1 cellular context compared by ENCODE assay signal in the genomic region with DNA sequence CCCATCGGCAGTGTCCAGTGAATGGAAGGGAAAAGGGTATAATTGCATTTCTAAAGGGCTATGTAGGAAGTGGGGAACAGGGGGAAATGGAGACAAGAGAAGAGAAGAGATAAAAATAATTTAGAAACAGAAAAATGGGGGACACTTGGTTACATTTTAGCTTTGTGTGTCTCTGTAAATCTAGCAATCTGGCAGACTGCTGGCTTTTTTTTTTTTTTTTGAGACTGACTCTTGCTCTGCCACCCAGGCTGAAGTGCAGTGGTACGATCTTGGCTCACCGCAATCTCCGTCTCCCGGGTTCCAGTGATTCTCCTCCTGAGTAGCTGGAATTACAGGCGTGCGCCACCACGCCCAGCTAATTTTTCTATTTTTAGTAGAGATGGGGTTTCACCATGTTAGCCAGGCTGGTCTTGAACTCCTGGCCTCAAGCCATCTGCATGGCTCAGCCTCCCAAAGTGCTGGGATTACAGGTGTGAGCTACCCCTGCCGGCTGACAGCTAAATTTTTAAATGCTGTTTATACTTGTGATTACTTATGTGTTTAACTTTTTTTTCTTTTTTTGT.
TF ChIP-seq lines count a peak whose summit lies in the region.

No MANE protein-coding gene starts in this region.

TF ChIP-seq in GM12878, 131 proteins besides CTCF, POLR2A, EP300 and RAD21 (continued from another document):
- no peak for TF ChIP-seq RCOR1 (conservative IDR thresholded peaks at IDR 0.05; ENCODE audit: low read depth, low read length)
- TF ChIP-seq, protein P1, sequence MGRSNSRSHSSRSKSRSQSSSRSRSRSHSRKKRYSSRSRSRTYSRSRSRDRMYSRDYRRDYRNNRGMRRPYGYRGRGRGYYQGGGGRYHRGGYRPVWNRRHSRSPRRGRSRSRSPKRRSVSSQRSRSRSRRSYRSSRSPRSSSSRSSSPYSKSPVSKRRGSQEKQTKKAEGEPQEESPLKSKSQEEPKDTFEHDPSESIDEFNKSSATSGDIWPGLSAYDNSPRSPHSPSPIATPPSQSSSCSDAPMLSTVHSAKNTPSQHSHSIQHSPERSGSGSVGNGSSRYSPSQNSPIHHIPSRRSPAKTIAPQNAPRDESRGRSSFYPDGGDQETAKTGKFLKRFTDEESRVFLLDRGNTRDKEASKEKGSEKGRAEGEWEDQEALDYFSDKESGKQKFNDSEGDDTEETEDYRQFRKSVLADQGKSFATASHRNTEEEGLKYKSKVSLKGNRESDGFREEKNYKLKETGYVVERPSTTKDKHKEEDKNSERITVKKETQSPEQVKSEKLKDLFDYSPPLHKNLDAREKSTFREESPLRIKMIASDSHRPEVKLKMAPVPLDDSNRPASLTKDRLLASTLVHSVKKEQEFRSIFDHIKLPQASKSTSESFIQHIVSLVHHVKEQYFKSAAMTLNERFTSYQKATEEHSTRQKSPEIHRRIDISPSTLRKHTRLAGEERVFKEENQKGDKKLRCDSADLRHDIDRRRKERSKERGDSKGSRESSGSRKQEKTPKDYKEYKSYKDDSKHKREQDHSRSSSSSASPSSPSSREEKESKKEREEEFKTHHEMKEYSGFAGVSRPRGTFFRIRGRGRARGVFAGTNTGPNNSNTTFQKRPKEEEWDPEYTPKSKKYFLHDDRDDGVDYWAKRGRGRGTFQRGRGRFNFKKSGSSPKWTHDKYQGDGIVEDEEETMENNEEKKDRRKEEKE (IDR thresholded peaks at IDR 0.05) = no peak
- TF ChIP-seq, protein P2, sequence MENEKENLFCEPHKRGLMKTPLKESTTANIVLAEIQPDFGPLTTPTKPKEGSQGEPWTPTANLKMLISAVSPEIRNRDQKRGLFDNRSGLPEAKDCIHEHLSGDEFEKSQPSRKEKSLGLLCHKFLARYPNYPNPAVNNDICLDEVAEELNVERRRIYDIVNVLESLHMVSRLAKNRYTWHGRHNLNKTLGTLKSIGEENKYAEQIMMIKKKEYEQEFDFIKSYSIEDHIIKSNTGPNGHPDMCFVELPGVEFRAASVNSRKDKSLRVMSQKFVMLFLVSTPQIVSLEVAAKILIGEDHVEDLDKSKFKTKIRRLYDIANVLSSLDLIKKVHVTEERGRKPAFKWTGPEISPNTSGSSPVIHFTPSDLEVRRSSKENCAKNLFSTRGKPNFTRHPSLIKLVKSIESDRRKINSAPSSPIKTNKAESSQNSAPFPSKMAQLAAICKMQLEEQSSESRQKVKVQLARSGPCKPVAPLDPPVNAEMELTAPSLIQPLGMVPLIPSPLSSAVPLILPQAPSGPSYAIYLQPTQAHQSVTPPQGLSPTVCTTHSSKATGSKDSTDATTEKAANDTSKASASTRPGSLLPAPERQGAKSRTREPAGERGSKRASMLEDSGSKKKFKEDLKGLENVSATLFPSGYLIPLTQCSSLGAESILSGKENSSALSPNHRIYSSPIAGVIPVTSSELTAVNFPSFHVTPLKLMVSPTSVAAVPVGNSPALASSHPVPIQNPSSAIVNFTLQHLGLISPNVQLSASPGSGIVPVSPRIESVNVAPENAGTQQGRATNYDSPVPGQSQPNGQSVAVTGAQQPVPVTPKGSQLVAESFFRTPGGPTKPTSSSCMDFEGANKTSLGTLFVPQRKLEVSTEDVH (IDR thresholded peaks at IDR 0.05; ENCODE audit: low read depth, partially characterized antibody) = no peak
- no peak for TF ChIP-seq CEBPB (IDR thresholded peaks at IDR 0.05; ENCODE audit: borderline replicate concordance in 1 of 2, low read depth in 2 of 2, low read length in 2 of 2)
- peak; percentile 39; the same call in 1 of the 2 replicates for TF ChIP-seq ZNF384 (IDR thresholded peaks at IDR 0.05; ENCODE audit: borderline replicate concordance, low read depth, low read length)
- TF ChIP-seq, protein P3, sequence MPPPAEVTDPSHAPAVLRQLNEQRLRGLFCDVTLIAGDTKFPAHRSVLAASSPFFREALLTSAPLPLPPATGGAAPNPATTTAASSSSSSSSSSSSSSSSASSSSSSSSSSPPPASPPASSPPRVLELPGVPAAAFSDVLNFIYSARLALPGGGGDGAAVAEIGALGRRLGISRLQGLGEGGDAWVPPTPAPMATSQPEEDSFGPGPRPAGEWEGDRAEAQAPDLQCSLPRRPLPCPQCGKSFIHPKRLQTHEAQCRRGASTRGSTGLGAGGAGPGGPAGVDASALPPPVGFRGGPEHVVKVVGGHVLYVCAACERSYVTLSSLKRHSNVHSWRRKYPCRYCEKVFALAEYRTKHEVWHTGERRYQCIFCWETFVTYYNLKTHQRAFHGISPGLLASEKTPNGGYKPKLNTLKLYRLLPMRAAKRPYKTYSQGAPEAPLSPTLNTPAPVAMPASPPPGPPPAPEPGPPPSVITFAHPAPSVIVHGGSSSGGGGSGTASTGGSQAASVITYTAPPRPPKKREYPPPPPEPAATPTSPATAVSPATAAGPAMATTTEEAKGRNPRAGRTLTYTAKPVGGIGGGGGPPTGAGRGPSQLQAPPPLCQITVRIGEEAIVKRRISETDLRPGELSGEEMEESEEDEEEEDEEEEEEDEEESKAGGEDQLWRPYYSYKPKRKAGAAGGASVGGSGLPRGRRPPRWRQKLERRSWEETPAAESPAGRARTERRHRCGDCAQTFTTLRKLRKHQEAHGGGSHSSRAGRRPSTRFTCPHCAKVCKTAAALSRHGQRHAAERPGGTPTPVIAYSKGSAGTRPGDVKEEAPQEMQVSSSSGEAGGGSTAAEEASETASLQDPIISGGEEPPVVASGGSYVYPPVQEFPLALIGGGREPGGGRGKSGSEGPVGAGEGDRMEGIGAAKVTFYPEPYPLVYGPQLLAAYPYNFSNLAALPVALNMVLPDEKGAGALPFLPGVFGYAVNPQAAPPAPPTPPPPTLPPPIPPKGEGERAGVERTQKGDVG (CRISPR knock-in tag; IDR thresholded peaks at IDR 0.05) = no peak
- TF ChIP-seq, protein P4, sequence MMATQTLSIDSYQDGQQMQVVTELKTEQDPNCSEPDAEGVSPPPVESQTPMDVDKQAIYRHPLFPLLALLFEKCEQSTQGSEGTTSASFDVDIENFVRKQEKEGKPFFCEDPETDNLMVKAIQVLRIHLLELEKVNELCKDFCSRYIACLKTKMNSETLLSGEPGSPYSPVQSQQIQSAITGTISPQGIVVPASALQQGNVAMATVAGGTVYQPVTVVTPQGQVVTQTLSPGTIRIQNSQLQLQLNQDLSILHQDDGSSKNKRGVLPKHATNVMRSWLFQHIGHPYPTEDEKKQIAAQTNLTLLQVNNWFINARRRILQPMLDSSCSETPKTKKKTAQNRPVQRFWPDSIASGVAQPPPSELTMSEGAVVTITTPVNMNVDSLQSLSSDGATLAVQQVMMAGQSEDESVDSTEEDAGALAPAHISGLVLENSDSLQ (IDR thresholded peaks at IDR 0.05) = no peak
- TF ChIP-seq, protein P5, sequence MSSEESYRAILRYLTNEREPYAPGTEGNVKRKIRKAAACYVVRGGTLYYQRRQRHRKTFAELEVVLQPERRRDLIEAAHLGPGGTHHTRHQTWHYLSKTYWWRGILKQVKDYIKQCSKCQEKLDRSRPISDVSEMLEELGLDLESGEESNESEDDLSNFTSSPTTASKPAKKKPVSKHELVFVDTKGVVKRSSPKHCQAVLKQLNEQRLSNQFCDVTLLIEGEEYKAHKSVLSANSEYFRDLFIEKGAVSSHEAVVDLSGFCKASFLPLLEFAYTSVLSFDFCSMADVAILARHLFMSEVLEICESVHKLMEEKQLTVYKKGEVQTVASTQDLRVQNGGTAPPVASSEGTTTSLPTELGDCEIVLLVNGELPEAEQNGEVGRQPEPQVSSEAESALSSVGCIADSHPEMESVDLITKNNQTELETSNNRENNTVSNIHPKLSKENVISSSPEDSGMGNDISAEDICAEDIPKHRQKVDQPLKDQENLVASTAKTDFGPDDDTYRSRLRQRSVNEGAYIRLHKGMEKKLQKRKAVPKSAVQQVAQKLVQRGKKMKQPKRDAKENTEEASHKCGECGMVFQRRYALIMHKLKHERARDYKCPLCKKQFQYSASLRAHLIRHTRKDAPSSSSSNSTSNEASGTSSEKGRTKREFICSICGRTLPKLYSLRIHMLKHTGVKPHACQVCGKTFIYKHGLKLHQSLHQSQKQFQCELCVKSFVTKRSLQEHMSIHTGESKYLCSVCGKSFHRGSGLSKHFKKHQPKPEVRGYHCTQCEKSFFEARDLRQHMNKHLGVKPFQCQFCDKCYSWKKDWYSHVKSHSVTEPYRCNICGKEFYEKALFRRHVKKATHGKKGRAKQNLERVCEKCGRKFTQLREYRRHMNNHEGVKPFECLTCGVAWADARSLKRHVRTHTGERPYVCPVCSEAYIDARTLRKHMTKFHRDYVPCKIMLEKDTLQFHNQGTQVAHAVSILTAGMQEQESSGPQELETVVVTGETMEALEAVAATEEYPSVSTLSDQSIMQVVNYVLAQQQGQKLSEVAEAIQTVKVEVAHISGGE (CRISPR knock-in tag; IDR thresholded peaks at IDR 0.05) = no peak
- TF ChIP-seq BACH1 (IDR thresholded peaks at IDR 0.05; ENCODE audit: borderline replicate concordance) = no peak
- TF ChIP-seq, protein P6, sequence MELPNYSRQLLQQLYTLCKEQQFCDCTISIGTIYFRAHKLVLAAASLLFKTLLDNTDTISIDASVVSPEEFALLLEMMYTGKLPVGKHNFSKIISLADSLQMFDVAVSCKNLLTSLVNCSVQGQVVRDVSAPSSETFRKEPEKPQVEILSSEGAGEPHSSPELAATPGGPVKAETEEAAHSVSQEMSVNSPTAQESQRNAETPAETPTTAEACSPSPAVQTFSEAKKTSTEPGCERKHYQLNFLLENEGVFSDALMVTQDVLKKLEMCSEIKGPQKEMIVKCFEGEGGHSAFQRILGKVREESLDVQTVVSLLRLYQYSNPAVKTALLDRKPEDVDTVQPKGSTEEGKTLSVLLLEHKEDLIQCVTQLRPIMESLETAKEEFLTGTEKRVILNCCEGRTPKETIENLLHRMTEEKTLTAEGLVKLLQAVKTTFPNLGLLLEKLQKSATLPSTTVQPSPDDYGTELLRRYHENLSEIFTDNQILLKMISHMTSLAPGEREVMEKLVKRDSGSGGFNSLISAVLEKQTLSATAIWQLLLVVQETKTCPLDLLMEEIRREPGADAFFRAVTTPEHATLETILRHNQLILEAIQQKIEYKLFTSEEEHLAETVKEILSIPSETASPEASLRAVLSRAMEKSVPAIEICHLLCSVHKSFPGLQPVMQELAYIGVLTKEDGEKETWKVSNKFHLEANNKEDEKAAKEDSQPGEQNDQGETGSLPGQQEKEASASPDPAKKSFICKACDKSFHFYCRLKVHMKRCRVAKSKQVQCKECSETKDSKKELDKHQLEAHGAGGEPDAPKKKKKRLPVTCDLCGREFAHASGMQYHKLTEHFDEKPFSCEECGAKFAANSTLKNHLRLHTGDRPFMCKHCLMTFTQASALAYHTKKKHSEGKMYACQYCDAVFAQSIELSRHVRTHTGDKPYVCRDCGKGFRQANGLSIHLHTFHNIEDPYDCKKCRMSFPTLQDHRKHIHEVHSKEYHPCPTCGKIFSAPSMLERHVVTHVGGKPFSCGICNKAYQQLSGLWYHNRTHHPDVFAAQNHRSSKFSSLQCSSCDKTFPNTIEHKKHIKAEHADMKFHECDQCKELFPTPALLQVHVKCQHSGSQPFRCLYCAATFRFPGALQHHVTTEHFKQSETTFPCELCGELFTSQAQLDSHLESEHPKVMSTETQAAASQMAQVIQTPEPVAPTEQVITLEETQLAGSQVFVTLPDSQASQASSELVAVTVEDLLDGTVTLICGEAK (IDR thresholded peaks at IDR 0.05; ENCODE audit: borderline replicate concordance) = no peak
- no peak for TF ChIP-seq ETV6 (conservative IDR thresholded peaks at IDR 0.05 in 1 of 2, IDR thresholded peaks at IDR 0.05 in 1 of 2; ENCODE audit: borderline replicate concordance in 1 of 2, low read depth in 1 of 2)
- TF ChIP-seq BHLHE40 (IDR thresholded peaks at IDR 0.05; ENCODE audit: borderline replicate concordance in 1 of 2, low read depth in 2 of 2, low read length in 1 of 2) = no peak
- TF ChIP-seq, protein P7, sequence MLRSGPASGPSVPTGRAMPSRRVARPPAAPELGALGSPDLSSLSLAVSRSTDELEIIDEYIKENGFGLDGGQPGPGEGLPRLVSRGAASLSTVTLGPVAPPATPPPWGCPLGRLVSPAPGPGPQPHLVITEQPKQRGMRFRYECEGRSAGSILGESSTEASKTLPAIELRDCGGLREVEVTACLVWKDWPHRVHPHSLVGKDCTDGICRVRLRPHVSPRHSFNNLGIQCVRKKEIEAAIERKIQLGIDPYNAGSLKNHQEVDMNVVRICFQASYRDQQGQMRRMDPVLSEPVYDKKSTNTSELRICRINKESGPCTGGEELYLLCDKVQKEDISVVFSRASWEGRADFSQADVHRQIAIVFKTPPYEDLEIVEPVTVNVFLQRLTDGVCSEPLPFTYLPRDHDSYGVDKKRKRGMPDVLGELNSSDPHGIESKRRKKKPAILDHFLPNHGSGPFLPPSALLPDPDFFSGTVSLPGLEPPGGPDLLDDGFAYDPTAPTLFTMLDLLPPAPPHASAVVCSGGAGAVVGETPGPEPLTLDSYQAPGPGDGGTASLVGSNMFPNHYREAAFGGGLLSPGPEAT (IDR thresholded peaks at IDR 0.05; ENCODE audit: low read depth) = no peak
- 0 out of 2 replicates have a peak, but pooled peaks have one; percentile 1 for TF ChIP-seq EED (IDR thresholded peaks at IDR 0.05; ENCODE audit: low read depth)
- no peak for TF ChIP-seq SMC3 (IDR thresholded peaks at IDR 0.05; ENCODE audit: borderline replicate concordance, low read length)
